Comparison of ENCODE assay signal across 1 cellular context in the genomic region with DNA sequence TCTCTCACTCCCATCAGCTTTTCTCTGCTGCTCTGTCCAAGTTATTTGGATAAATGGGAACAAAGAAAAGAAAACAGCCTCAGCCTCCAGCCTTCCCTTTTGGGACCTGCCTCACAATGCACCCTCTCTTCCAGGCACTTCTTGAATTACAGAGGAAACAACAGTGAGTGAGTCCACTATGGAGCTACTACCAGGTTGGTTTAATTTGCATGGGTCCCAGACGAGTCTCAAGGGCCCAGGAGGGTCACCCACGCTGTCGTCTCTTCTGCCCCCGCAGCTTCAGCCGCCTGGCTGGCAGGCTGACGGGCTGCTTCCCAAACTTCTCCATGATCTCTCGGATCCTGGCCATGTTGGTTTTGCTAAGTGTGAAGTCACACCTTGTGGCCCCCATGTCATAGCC.
TF ChIP-seq lines count a peak whose summit lies in the region.

No MANE protein-coding gene starts in this region.

TF ChIP-seq in H1, 55 proteins besides CTCF, POLR2A, EP300 and RAD21:
- TF ChIP-seq MAFK (IDR thresholded peaks at IDR 0.05; ENCODE audit: low read depth, low read length) (no peak), SRF (IDR thresholded peaks at IDR 0.05; ENCODE audit: low read depth, low read length) (no peak), BACH1 (IDR thresholded peaks at IDR 0.05; ENCODE audit: low read length) (no peak)
TF ChIP-seq in H1: peak in this region for 0.
